Comparison of ENCODE assay signal across 24 cellular contexts in genomic region chr6:160217863-160218262, GRCh38. TPM values are rescaled to one million over a fixed set of nuclear protein-coding genes. Genes with fewer than 3 reads are reported as not detected.
"Had no signal": no experiment of that assay in that cellular context is flagged by ENCODE, and none has a peak within 500 bp of the region (broad histone marks: within the 10 kb centered on the region; RNA-seq: fewer than 3 reads in every experiment).

No MANE protein-coding gene starts in this region.

- H3K36me3 ChIP-seq: MG63, SJSA1 had no signal

- H3K4me3 ChIP-seq: MG63, SJSA1, SK-N-MC had no signal

- H3K27ac ChIP-seq: SJSA1, SK-N-MC had no signal

- H3K9me3 ChIP-seq: MG63 had no signal

- H3K27me3 ChIP-seq: SJSA1 had no signal

- FAIRE-seq: RCC 7860 had no signal

- DNase-seq: IMR-90, Karpas-422, KG1, MG63, NCI-H1092, NCI-H1105 treated with DMSO at 0.1 percent for 48 hours, NCI-H1417 treated with DMSO at 0.1 percent for 48 hours, NCI-H146, NCI-H1694 treated with DMSO at 0.1 percent for 48 hours, NCI-H1930, NCI-H2081 treated with DMSO at 0.1 percent for 48 hours, NCI-H2171 treated with DMSO at 0.1 percent for 48 hours, NCI-H345, NCI-H446 treated with DMSO at 0.1 percent for 48 hours, NCI-H524, NCI-H526 treated with DMSO at 0.1 percent for 48 hours, NCI-H748 treated with DMSO at 0.1 percent for 48 hours, Right ventricle myocardium superior, RPMI8226, SIG-M5 had no signal

- H3K4me1 ChIP-seq: SJSA1 had no signal

RNA-seq across cellular contexts. Expression of gene SLC22A2, which starts 40.8 kb away (rescaled TPM):
- total RNA-seq: HT-29, IMR-90, Right ventricle myocardium superior, SJSA1 had no signal
- polyA plus RNA-seq: IMR-90 had no signal
